In genomic region chr16:2856061-2856670, GRCh38 we compare ENCODE assay signal across 15 cellular contexts. TPM values are rescaled to one million over a fixed set of nuclear protein-coding genes. Genes with fewer than 3 reads are reported as not detected.
DNase-seq lines count a peak whose midpoint lies in the region; ATAC-seq, FAIRE-seq and TF ChIP-seq lines count a peak whose summit lies in the region.
"Had no signal": no experiment of that assay in that cellular context is flagged by ENCODE, and none has a peak within 500 bp of the region (broad histone marks: within the 10 kb centered on the region; RNA-seq: fewer than 3 reads in every experiment).

No MANE protein-coding gene starts in this region.

- whole genome bisulfite sequencing in GM12878 (ENCODE audit: insufficient coverage, insufficient replicate concordance, low lambda C conversion rate, missing lambda C conversion rate): 75% methylated on average over 14 of the region's 14 CpGs

- BruUV-seq in HCT116 (replicated peaks; lab: Mats Ljungman, UMichigan) (no TSS peak), GM12878 (replicated peaks; lab: Mats Ljungman, UMichigan) (no TSS peak)

- H3K9me3 ChIP-seq in HCT116 (ENCODE audit: control insufficient read depth in 1 of 2, insufficient read depth in 1 of 2, low read depth in 1 of 2, low read length in 2 of 2) (peaks cover 2 to 6% of the 10 kb centered on the region in 2 experiments; a peak in 2 of 4 replicates), GM12878 (replicated peaks; ENCODE audit: control insufficient read depth, insufficient read depth, low read length) (peaks cover 3% of the 10 kb centered on the region; the same call in 2 of the 3 replicates)
- H3K9me3 ChIP-seq: gastrocnemius medialis had no signal

- RAD21 ChIA-PET in HCT116 (lab: Charles Lee; ENCODE audit: low non-redundant PET in 1 of 2, low total read pairs in 2 of 2, uncharacterized antibody in 2 of 2, unreplicated experiment in 2 of 2): no interaction called here
- RAD21 ChIA-PET in GM12878 (lab: Charles Lee; ENCODE audit: unreplicated experiment): interaction anchor here (0.6 kb wide), 1 partner anchor 14 kb away, joined by 3 read pairs; no protein-coding TSS in a partner anchor

- no peak for TF ChIP-seq CTCF in HCT116 (IDR thresholded peaks at IDR 0.05 in 2 of 3, conservative IDR thresholded peaks at IDR 0.05 in 1 of 3; ENCODE audit: borderline replicate concordance in 1 of 3, insufficient read depth in 1 of 3, low read depth in 2 of 3, low read length in 2 of 3)
- TF ChIP-seq CTCF in GM12878 (IDR thresholded peaks at IDR 0.05 in 2 of 3, conservative IDR thresholded peaks at IDR 0.05 in 1 of 3; ENCODE audit: control insufficient read depth in 2 of 3, extremely low read depth in 1 of 3, insufficient read depth in 1 of 3, low read depth in 3 of 3, low read length in 3 of 3): no peak
- no peak for TF ChIP-seq CTCF in progenitor cell of endocrine pancreas (IDR thresholded peaks at IDR 0.05; ENCODE audit: unreplicated experiment)

- peaks cover 0 to 7% of the 10 kb centered on the region in 2 experiments; a peak in 1 of 4 replicates for H3K36me3 ChIP-seq in HCT116 (ENCODE audit: control insufficient read depth in 1 of 2, insufficient read depth in 2 of 2, low read length in 2 of 2)
- H3K36me3 ChIP-seq in GM12878 (ENCODE audit: control insufficient read depth in 2 of 2, insufficient read depth in 2 of 2, low read length in 1 of 2): no peaks in the 10 kb centered on the region
- H3K36me3 ChIP-seq: gastrocnemius medialis had no signal

- H3K4me3 Mint-ChIP-seq in activated CD4-positive, alpha-beta T cell treated with anti-CD3 and anti-CD28 coated beads, Interleukin-2, amount 10 ng/mL, durations not matched to agents 7 days and 5 days: no peak overlapping the region
- peak overlapping the region; percentile 50 for H3K4me3 Mint-ChIP-seq in progenitor cell of endocrine pancreas (ENCODE audit: low read depth)

- no peak for TF ChIP-seq EP300 in GM12878 (IDR thresholded peaks at IDR 0.05; ENCODE audit: borderline replicate concordance in 1 of 2, control insufficient read depth in 1 of 2, low read depth in 2 of 2, low read length in 2 of 2)

- H3K4me1 ChIP-seq in HCT116 (ENCODE audit: control insufficient read depth in 1 of 2, insufficient read depth in 2 of 2, low read length in 2 of 2): peaks cover 18 to 52% of the 10 kb centered on the region in 2 experiments
- H3K4me1 ChIP-seq in GM12878 (ENCODE audit: control insufficient read depth, insufficient read depth, low read length): no peaks in the 10 kb centered on the region
- H3K4me1 ChIP-seq: gastrocnemius medialis had no signal

- H3K4me2 ChIP-seq in HCT116 (ENCODE audit: low read length) (peak overlapping the region; percentile 99), GM12878 (ENCODE audit: control insufficient read depth, insufficient read depth) (no peak overlapping the region)

- no peak for FAIRE-seq in GM12878 (lab: Jason Lieb, UNC)

- CTCF ChIA-PET in activated CD4-positive, alpha-beta T cell treated with anti-CD3 and anti-CD28 coated beads, Interleukin-2, amount 10 ng/mL, durations not matched to agents 7 days and 5 days (lab: Charles Lee): interaction anchor here (0.9 to 1.3 kb wide), 2 partner anchors 10 to 12 kb away, joined by 3 to 10 read pairs; no protein-coding TSS in a partner anchor
- CTCF ChIA-PET in HCT116 (lab: Charles Lee) (interaction anchor here (0.7 to 3.5 kb wide), 3 partner anchors 14 to 26 kb away, joined by 3 to 12 read pairs (median 4); partner anchors contain the start of gene FLYWCH2), GM12878 (lab: Yijun Ruan, JAX) (interaction anchor here (0.6 kb wide), 1 partner anchor 13 kb away, joined by 3 read pairs; no protein-coding TSS in a partner anchor)

- SMC1A ChIA-PET in GM12878 (lab: Charles Lee; ENCODE audit: uncharacterized antibody, unreplicated experiment): no interaction called here

- intact Hi-C loops in HCT116 (cut with micrococcal nuclease) (loop anchor here (1.0 kb wide), 1 partner anchor 14 kb away; no protein-coding TSS in a partner anchor), GM12878 (cut with micrococcal nuclease; ENCODE audit: unreplicated experiment) (loop anchor here (10.0 kb wide), 1 partner anchor 51 kb away; no protein-coding TSS in a partner anchor)

- H3K27ac Mint-ChIP-seq in activated CD4-positive, alpha-beta T cell treated with anti-CD3 and anti-CD28 coated beads, Interleukin-2, amount 10 ng/mL, durations not matched to agents 7 days and 5 days: no peak overlapping the region
- H3K27ac Mint-ChIP-seq in progenitor cell of endocrine pancreas: no peak overlapping the region

- no peaks in the 10 kb centered on the region for H3K9me2 ChIP-seq in HCT116 (ENCODE audit: insufficient read depth)

- H3K9me3 Mint-ChIP-seq in activated CD4-positive, alpha-beta T cell treated with anti-CD3 and anti-CD28 coated beads, Interleukin-2, amount 10 ng/mL, durations not matched to agents 7 days and 5 days: peaks cover 13% of the 10 kb centered on the region
- H3K9me3 Mint-ChIP-seq in progenitor cell of endocrine pancreas (ENCODE audit: low read depth): peaks cover 7% of the 10 kb centered on the region

- H3K36me3 Mint-ChIP-seq in activated CD4-positive, alpha-beta T cell treated with anti-CD3 and anti-CD28 coated beads, Interleukin-2, amount 10 ng/mL, durations not matched to agents 7 days and 5 days (ENCODE audit: low read depth): peaks cover 7% of the 10 kb centered on the region
- H3K36me3 Mint-ChIP-seq in progenitor cell of endocrine pancreas (ENCODE audit: insufficient read depth): peaks cover 11% of the 10 kb centered on the region

- TF ChIP-seq RAD21 in HCT116 (IDR thresholded peaks at IDR 0.05; ENCODE audit: low read depth): no peak
- TF ChIP-seq RAD21 in GM12878 (IDR thresholded peaks at IDR 0.05; ENCODE audit: insufficient read depth, low read depth, low read length): no peak

- peaks cover 10% of the 10 kb centered on the region for H3K27me3 Mint-ChIP-seq in activated CD4-positive, alpha-beta T cell treated with anti-CD3 and anti-CD28 coated beads, Interleukin-2, amount 10 ng/mL, durations not matched to agents 7 days and 5 days
- peaks cover 1% of the 10 kb centered on the region for H3K27me3 Mint-ChIP-seq in progenitor cell of endocrine pancreas

- in situ Hi-C loops in GM12878 (cut with MboI): no loop called here
- in situ Hi-C loops in KBM-7 (cut with MboI; ENCODE audit: low pct_unique_long_range_greater_than_20kb, low sequenced_read_pairs): no loop called here

- peak; percentile 24 for ATAC-seq in HCT116
- ATAC-seq in GM12878: 0 out of 3 replicates have a peak, but pooled peaks have one; percentile 36
- ATAC-seq in GM21528 (IDR thresholded peaks at IDR 0.05; ENCODE audit: low FRiP score, unreplicated experiment): no peak
- ATAC-seq: gastrocnemius medialis had no signal

- H3K27me3 ChIP-seq in HCT116 (ENCODE audit: insufficient read depth, low read length) (no peaks in the 10 kb centered on the region), GM12878 (replicated peaks in 1 of 2; ENCODE audit: control insufficient read depth in 2 of 2, insufficient read depth in 2 of 2, low read length in 1 of 2) (no peaks in the 10 kb centered on the region; a peak in 1 of 4 replicates)

- POLR2A ChIA-PET in activated CD4-positive, alpha-beta T cell treated with anti-CD3 and anti-CD28 coated beads, Interleukin-2, amount 10 ng/mL, durations not matched to agents 7 days and 5 days (lab: Charles Lee): no interaction called here
- POLR2A ChIA-PET in HCT116 (lab: Charles Lee): interaction anchor here (1.0 to 1.2 kb wide), 3 partner anchors 12 to 68 kb away, joined by 3 to 4 read pairs (median 3); no protein-coding TSS in a partner anchor
- POLR2A ChIA-PET in GM12878 (lab: Charles Lee): no interaction called here

- H3K27ac ChIP-seq in HCT116 (ENCODE audit: low read depth, low read length) (peak overlapping the region; percentile 89), GM12878 (ENCODE audit: control insufficient read depth, insufficient read depth) (no peak overlapping the region), substantia nigra (ENCODE audit: low read depth, low read length, poor library complexity, severe bottlenecking) (no peak overlapping the region)
- H3K27ac ChIP-seq: gastrocnemius medialis had no signal

- H3K79me2 ChIP-seq in HCT116 (ENCODE audit: insufficient read depth, low read length): no peaks in the 10 kb centered on the region; the same call in 1 of the 2 replicates
- no peaks in the 10 kb centered on the region for H3K79me2 ChIP-seq in GM12878 (ENCODE audit: control insufficient read depth, insufficient read depth, low read length)

- H3K4me1 Mint-ChIP-seq in activated CD4-positive, alpha-beta T cell treated with anti-CD3 and anti-CD28 coated beads, Interleukin-2, amount 10 ng/mL, durations not matched to agents 7 days and 5 days: peaks cover 10% of the 10 kb centered on the region
- peaks cover 4% of the 10 kb centered on the region for H3K4me1 Mint-ChIP-seq in progenitor cell of endocrine pancreas (ENCODE audit: low read depth)

- H3K4me3 ChIP-seq in HCT116 (replicated peaks in 1 of 2; ENCODE audit: low read depth in 1 of 2, low read length in 2 of 2): no peak overlapping the region
- no peak overlapping the region for H3K4me3 ChIP-seq in GM12878
- H3K4me3 ChIP-seq: gastrocnemius medialis had no signal

- H4K20me1 ChIP-seq in HCT116 (ENCODE audit: insufficient read depth): no peaks in the 10 kb centered on the region
- H4K20me1 ChIP-seq in GM12878 (ENCODE audit: control insufficient read depth, insufficient read depth): no peaks in the 10 kb centered on the region

- peak; percentile 28 for DNase-seq in activated CD4-positive, alpha-beta T cell treated with anti-CD3 and anti-CD28 coated beads, Interleukin-2, amount 50 U/mL, for 1 hour
- no peak for DNase-seq in activated CD4-positive, alpha-beta T cell treated with anti-CD3 and anti-CD28 coated beads, Interleukin-2, amount 10 ng/mL, durations not matched to agents 7 days and 5 days
- DNase-seq in HCT116 (ENCODE audit: low read depth, low spot score) (no peak), GM12878 (ENCODE audit: low read depth, low spot score) (no peak), progenitor cell of endocrine pancreas (ENCODE audit: low spot score, unreplicated experiment) (no peak), substantia nigra (lab: John Stamatoyannopoulos, UW) (no peak), KBM-7 (no peak)
- DNase-seq: activated CD8-positive, alpha-beta memory T cell treated with anti-CD3 and anti-CD28 coated beads for 24 hours; caudate nucleus; CD4-positive, CD25-positive, alpha-beta regulatory T cell; gastrocnemius medialis; stimulated activated naive CD4-positive, alpha-beta T cell treated with Interleukin-2 at 50 U/mL for 16 hours had no signal

- H3K9ac ChIP-seq in HCT116 (ENCODE audit: low read length): no peak overlapping the region
- no peak overlapping the region for H3K9ac ChIP-seq in GM12878 (ENCODE audit: control insufficient read depth, insufficient read depth, low read length)

- no peak overlapping the region for H2AFZ ChIP-seq in HCT116 (ENCODE audit: low read depth, low read length, poor library complexity, severe bottlenecking)
- no peak overlapping the region for H2AFZ ChIP-seq in GM12878 (ENCODE audit: control insufficient read depth, low read depth, low read length)

- TF ChIP-seq POLR2A in HCT116 (IDR thresholded peaks at IDR 0.05; ENCODE audit: borderline replicate concordance, extremely low read depth, insufficient read depth, insufficient read length) (no peak), GM12878 (IDR thresholded peaks at IDR 0.05; ENCODE audit: low read depth, low read length) (no peak)

RNA-seq across cellular contexts. Expression of gene PRSS22, which starts 1.8 kb away (rescaled TPM):
- not detected for total RNA-seq in activated CD4-positive, alpha-beta T cell treated with anti-CD3 and anti-CD28 coated beads, Interleukin-2, amount 10 ng/mL, durations not matched to agents 7 days and 5 days
- 20.2 TPM for total RNA-seq in HCT116 (2021; ENCODE audit: unreplicated experiment)
- 20.5 and 27.7 TPM in 2 replicates for polyA plus RNA-seq in HCT116 (2012)
- total RNA-seq in GM12878 (2013; cell fraction: nucleolus; rRNA removed): not detected in 2 replicates
- not detected in 2 replicates for total RNA-seq in GM12878 (2014; rRNA removed)
- total RNA-seq in GM12878 (2014; rRNA removed; fragmentation: Illumina TruSeq; extraction: Trizol): not detected in 2 replicates
- not detected in 2 replicates for total RNA-seq in GM12878 (2021)
- not detected for polyA plus RNA-seq in GM12878 (2011; ENCODE audit: low read depth)
- polyA plus RNA-seq in GM12878 (2011; rRNA removed): not detected in 2 replicates
- not detected in 2 replicates for polyA plus RNA-seq in GM12878 (2011; cell fraction: cytosol; rRNA removed)
- polyA plus RNA-seq in GM12878 (2011; cell fraction: nucleus; rRNA removed): not detected in 2 replicates
- not detected in 2 replicates for polyA plus RNA-seq in GM12878 (2012)
- not detected in 2 replicates for polyA plus RNA-seq in GM12878 (2014; fragmentation: Illumina TruSeq; extraction: Trizol)
- not detected for polyA plus RNA-seq in GM12878 (2014; fragmentation: Nextera tagmentation; extraction: Ambion mirVana)
- not detected in 2 replicates for polyA plus RNA-seq in GM12878 (2014; rRNA removed)
- not detected for polyA plus RNA-seq in GM12878 (2016; fragmentation: Nextera tagmentation; extraction: Ambion mirVana)
- not detected in 2 replicates for polyA minus RNA-seq in GM12878 (2011; rRNA and poly(A)+ RNA removed)
- not detected in 2 replicates for polyA minus RNA-seq in GM12878 (2011; cell fraction: cytosol; rRNA and poly(A)+ RNA removed)
- not detected in 2 replicates for polyA minus RNA-seq in GM12878 (2011; cell fraction: nucleus; rRNA and poly(A)+ RNA removed)
- 23.3 and 25.9 TPM in 2 replicates for total RNA-seq in progenitor cell of endocrine pancreas
- total RNA-seq: CD4-positive, CD25-positive, alpha-beta regulatory T cell; gastrocnemius medialis; HT1080; skeletal muscle tissue had no signal
- polyA plus RNA-seq: CD4-positive, CD25-positive, alpha-beta regulatory T cell had no signal

RNA-seq across cellular contexts. Expression of gene ZG16B, which starts 26.1 kb away (rescaled TPM):
- 1 to 10 TPM; 2.3 to 3.1 TPM for total RNA-seq in activated CD4-positive, alpha-beta T cell treated with anti-CD3 and anti-CD28 coated beads, Interleukin-2, amount 10 ng/mL, durations not matched to agents 7 days and 5 days
- 2.3 TPM for total RNA-seq in HCT116 (2021; ENCODE audit: unreplicated experiment)
- 1.4 and 2.3 TPM in 2 replicates for polyA plus RNA-seq in HCT116 (2012)
- total RNA-seq in GM12878 (2013; cell fraction: nucleolus; rRNA removed): 3.9 and 5.5 TPM in 2 replicates
- total RNA-seq in GM12878 (2014; rRNA removed): 6.8 and 10.0 TPM in 2 replicates
- total RNA-seq in GM12878 (2014; rRNA removed; fragmentation: Illumina TruSeq; extraction: Trizol): 5.4 and 6.1 TPM in 2 replicates
- 5.4 and 7.5 TPM in 2 replicates for total RNA-seq in GM12878 (2021)
- 9.6 TPM for polyA plus RNA-seq in GM12878 (2011; ENCODE audit: low read depth)
- polyA plus RNA-seq in GM12878 (2011; rRNA removed): 1.2 and 2.3 TPM in 2 replicates
- polyA plus RNA-seq in GM12878 (2011; cell fraction: cytosol; rRNA removed): 2.3 and 2.4 TPM in 2 replicates
- 0.56 and 2.3 TPM in 2 replicates for polyA plus RNA-seq in GM12878 (2011; cell fraction: nucleus; rRNA removed)
- 9.5 and 9.9 TPM in 2 replicates for polyA plus RNA-seq in GM12878 (2012)
- 5.6 and 8.2 TPM in 2 replicates for polyA plus RNA-seq in GM12878 (2014; fragmentation: Illumina TruSeq; extraction: Trizol)
- polyA plus RNA-seq in GM12878 (2014; fragmentation: Nextera tagmentation; extraction: Ambion mirVana): 1 to 10 TPM in 1 of 2 experiments, under 1 TPM in 1; 1.00 to 3.7 TPM
- 9.6 and 11.6 TPM in 2 replicates for polyA plus RNA-seq in GM12878 (2014; rRNA removed)
- 1 to 10 TPM; 8.2 to 8.6 TPM for polyA plus RNA-seq in GM12878 (2016; fragmentation: Nextera tagmentation; extraction: Ambion mirVana)
- 0.52 and 1.3 TPM in 2 replicates for polyA minus RNA-seq in GM12878 (2011; rRNA and poly(A)+ RNA removed)
- polyA minus RNA-seq in GM12878 (2011; cell fraction: cytosol; rRNA and poly(A)+ RNA removed): not detected in 2 replicates
- 0.60 and 0.77 TPM in 2 replicates for polyA minus RNA-seq in GM12878 (2011; cell fraction: nucleus; rRNA and poly(A)+ RNA removed)
- not detected in 2 replicates for total RNA-seq in progenitor cell of endocrine pancreas
- total RNA-seq: CD4-positive, CD25-positive, alpha-beta regulatory T cell; gastrocnemius medialis had no signal

RNA-seq across cellular contexts. Expression of gene FLYWCH2, which starts 26.8 kb away (rescaled TPM):
- 10 to 100 TPM; 16.8 to 21.0 TPM for total RNA-seq in activated CD4-positive, alpha-beta T cell treated with anti-CD3 and anti-CD28 coated beads, Interleukin-2, amount 10 ng/mL, durations not matched to agents 7 days and 5 days
- total RNA-seq in HCT116 (2021; ENCODE audit: unreplicated experiment) (33.7 TPM), GM12878 (2014; rRNA removed) (39.9 and 43.1 TPM in 2 replicates), GM12878 (2014; rRNA removed; fragmentation: Illumina TruSeq; extraction: Trizol) (9.1 and 11.7 TPM in 2 replicates), GM12878 (2021) (23.8 and 25.3 TPM in 2 replicates), progenitor cell of endocrine pancreas (26.3 and 26.9 TPM in 2 replicates)
- polyA plus RNA-seq in HCT116 (2012): 43.1 and 43.8 TPM in 2 replicates
- total RNA-seq in GM12878 (2013; cell fraction: nucleolus; rRNA removed): 10.5 and 11.0 TPM in 2 replicates
- 4.3 TPM for polyA plus RNA-seq in GM12878 (2011; ENCODE audit: low read depth)
- polyA plus RNA-seq in GM12878 (2011; rRNA removed) (3.0 and 6.2 TPM in 2 replicates), GM12878 (2014; fragmentation: Illumina TruSeq; extraction: Trizol) (3.5 and 4.3 TPM in 2 replicates), GM12878 (2014; fragmentation: Nextera tagmentation; extraction: Ambion mirVana) (1 to 10 TPM in 1 of 2 experiments, under 1 TPM in 1; 0.27 to 1.8 TPM), GM12878 (2014; rRNA removed) (29.2 and 51.0 TPM in 2 replicates), GM12878 (2016; fragmentation: Nextera tagmentation; extraction: Ambion mirVana) (10 to 100 TPM; 29.5 to 30.2 TPM)
- 11.6 and 18.8 TPM in 2 replicates for polyA plus RNA-seq in GM12878 (2011; cell fraction: cytosol; rRNA removed)
- polyA plus RNA-seq in GM12878 (2011; cell fraction: nucleus; rRNA removed): 11.1 and 12.1 TPM in 2 replicates
- 14.4 and 14.6 TPM in 2 replicates for polyA plus RNA-seq in GM12878 (2012)
- 1.2 and 4.6 TPM in 2 replicates for polyA minus RNA-seq in GM12878 (2011; rRNA and poly(A)+ RNA removed)
- polyA minus RNA-seq in GM12878 (2011; cell fraction: cytosol; rRNA and poly(A)+ RNA removed): 5.0 and 9.8 TPM in 2 replicates
- polyA minus RNA-seq in GM12878 (2011; cell fraction: nucleus; rRNA and poly(A)+ RNA removed): 2.4 and 3.5 TPM in 2 replicates

RNA-seq across cellular contexts. Expression of gene PRSS21, which starts 39.1 kb away (rescaled TPM):
- total RNA-seq in activated CD4-positive, alpha-beta T cell treated with anti-CD3 and anti-CD28 coated beads, Interleukin-2, amount 10 ng/mL, durations not matched to agents 7 days and 5 days: under 1 TPM; 0.27 to 0.67 TPM
- 0.39 TPM for total RNA-seq in HCT116 (2021; ENCODE audit: unreplicated experiment)
- polyA plus RNA-seq in HCT116 (2012): not detected in 2 replicates
- total RNA-seq in GM12878 (2013; cell fraction: nucleolus; rRNA removed): not detected in 2 replicates
- 34.3 and 40.1 TPM in 2 replicates for total RNA-seq in GM12878 (2014; rRNA removed)
- 23.3 and 23.6 TPM in 2 replicates for total RNA-seq in GM12878 (2014; rRNA removed; fragmentation: Illumina TruSeq; extraction: Trizol)
- 49.8 and 58.3 TPM in 2 replicates for total RNA-seq in GM12878 (2021)
- polyA plus RNA-seq in GM12878 (2011; ENCODE audit: low read depth): 23.8 TPM
- polyA plus RNA-seq in GM12878 (2011; rRNA removed): not detected in 2 replicates
- not detected in 2 replicates for polyA plus RNA-seq in GM12878 (2011; cell fraction: cytosol; rRNA removed)
- polyA plus RNA-seq in GM12878 (2011; cell fraction: nucleus; rRNA removed): 0.15 TPM in 1 of 2 replicates, not detected in the other
- 38.3 and 40.9 TPM in 2 replicates for polyA plus RNA-seq in GM12878 (2012)
- 27.2 and 34.7 TPM in 2 replicates for polyA plus RNA-seq in GM12878 (2014; fragmentation: Illumina TruSeq; extraction: Trizol)
- polyA plus RNA-seq in GM12878 (2014; fragmentation: Nextera tagmentation; extraction: Ambion mirVana): 10 to 100 TPM in 1 of 2 experiments, 1 to 10 TPM in 1; 5.3 to 18.4 TPM
- polyA plus RNA-seq in GM12878 (2014; rRNA removed): 45.1 and 52.2 TPM in 2 replicates
- 10 to 100 TPM; 67.0 to 73.4 TPM for polyA plus RNA-seq in GM12878 (2016; fragmentation: Nextera tagmentation; extraction: Ambion mirVana)
- polyA minus RNA-seq in GM12878 (2011; rRNA and poly(A)+ RNA removed): not detected in 2 replicates
- polyA minus RNA-seq in GM12878 (2011; cell fraction: cytosol; rRNA and poly(A)+ RNA removed): 1.2 and 4.2 TPM in 2 replicates
- polyA minus RNA-seq in GM12878 (2011; cell fraction: nucleus; rRNA and poly(A)+ RNA removed): 1.1 TPM in 1 of 2 replicates, not detected in the other
- not detected in 2 replicates for total RNA-seq in progenitor cell of endocrine pancreas
- total RNA-seq: CD4-positive, CD25-positive, alpha-beta regulatory T cell; gastrocnemius medialis; HT1080; skeletal muscle tissue had no signal

RNA-seq across cellular contexts. Expression of gene FLYWCH1, which starts 55.6 kb away (rescaled TPM):
- total RNA-seq in activated CD4-positive, alpha-beta T cell treated with anti-CD3 and anti-CD28 coated beads, Interleukin-2, amount 10 ng/mL, durations not matched to agents 7 days and 5 days: 10 to 100 TPM; 46.8 to 52.7 TPM
- total RNA-seq in HCT116 (2021; ENCODE audit: unreplicated experiment) (66.6 TPM), GM12878 (2014; rRNA removed) (15.0 and 19.7 TPM in 2 replicates), GM12878 (2014; rRNA removed; fragmentation: Illumina TruSeq; extraction: Trizol) (6.6 and 7.9 TPM in 2 replicates), GM12878 (2021) (27.8 and 33.8 TPM in 2 replicates), progenitor cell of endocrine pancreas (19.5 and 20.7 TPM in 2 replicates)
- 55.1 and 64.5 TPM in 2 replicates for polyA plus RNA-seq in HCT116 (2012)
- total RNA-seq in GM12878 (2013; cell fraction: nucleolus; rRNA removed): 40.3 and 43.6 TPM in 2 replicates
- polyA plus RNA-seq in GM12878 (2011; ENCODE audit: low read depth): 10.7 TPM
- polyA plus RNA-seq in GM12878 (2011; rRNA removed) (7.7 and 10.6 TPM in 2 replicates), GM12878 (2014; fragmentation: Illumina TruSeq; extraction: Trizol) (1.8 and 10.1 TPM in 2 replicates), GM12878 (2014; fragmentation: Nextera tagmentation; extraction: Ambion mirVana) (under 1 TPM; 0.47 to 0.60 TPM), GM12878 (2014; rRNA removed) (29.1 and 37.9 TPM in 2 replicates), GM12878 (2016; fragmentation: Nextera tagmentation; extraction: Ambion mirVana) (10 to 100 TPM; 11.8 to 16.7 TPM)
- polyA plus RNA-seq in GM12878 (2011; cell fraction: cytosol; rRNA removed): 21.5 and 28.4 TPM in 2 replicates
- 55.9 and 70.0 TPM in 2 replicates for polyA plus RNA-seq in GM12878 (2011; cell fraction: nucleus; rRNA removed)
- polyA plus RNA-seq in GM12878 (2012): 20.9 and 21.5 TPM in 2 replicates
- polyA minus RNA-seq in GM12878 (2011; rRNA and poly(A)+ RNA removed): 6.7 and 11.4 TPM in 2 replicates
- 6.5 and 9.9 TPM in 2 replicates for polyA minus RNA-seq in GM12878 (2011; cell fraction: cytosol; rRNA and poly(A)+ RNA removed)
- 7.4 and 18.7 TPM in 2 replicates for polyA minus RNA-seq in GM12878 (2011; cell fraction: nucleus; rRNA and poly(A)+ RNA removed)

Comparison
In these comparisons a context has a peak if more than half of its experiments do, and no peak if none do; other contexts are left out.
1. RNA of gene PRSS22, which starts 1.8 kb away (total RNA-seq): 23.3 to 25.9 TPM in progenitor cell of endocrine pancreas and 20.2 TPM in HCT116 (single experiment); not detected in activated CD4-positive, alpha-beta T cell treated with anti-CD3 and anti-CD28 coated beads, Interleukin-2, amount 10 ng/mL, durations not matched to agents 7 days and 5 days and not detected in GM12878; every median in the first group is over 10 times any median in the second.